Comparison of ENCODE assay signal across 12 cellular contexts in genomic region chr20:39117486-39117885, GRCh38.
A peak's percentile ranks its signal among the peaks of the same experiment; 100 is the strongest.
DNase-seq lines count a peak whose midpoint lies in the region; ATAC-seq and TF ChIP-seq lines count a peak whose summit lies in the region.
"Had no signal": no experiment of that assay in that cellular context is flagged by ENCODE, and none has a peak within 500 bp of the region (broad histone marks: within the 10 kb centered on the region; RNA-seq: fewer than 3 reads in every experiment).

No MANE protein-coding gene starts in this region.

- ATAC-seq in SK-N-SH treated with all-trans-retinoic acid at 6 μM for 48 hours (no peak), GM19452 (IDR thresholded peaks at IDR 0.05; ENCODE audit: unreplicated experiment) (no peak)
- ATAC-seq: left colon, WTC11 had no signal

- TF ChIP-seq CTCF in CD14-positive monocyte (IDR thresholded peaks at IDR 0.05): no peak

- peaks cover 5 to 10% (median 6%) of the 10 kb centered on the region in 3 donors for H3K27me3 Mint-ChIP-seq in CD14-positive monocyte (ENCODE audit: low read depth in 3 of 3)

- H3K36me3 Mint-ChIP-seq in CD14-positive monocyte: no peaks in the 10 kb centered on the region

- H3K9me3 Mint-ChIP-seq in CD14-positive monocyte: peaks cover 0 to 3% (median 0%) of the 10 kb centered on the region in 7 donors

- H3K4me3 Mint-ChIP-seq in CD14-positive monocyte: no peak overlapping the region
- H3K4me3 Mint-ChIP-seq: WTC11 had no signal

- intact Hi-C loops in CD14-positive monocyte (cut with micrococcal nuclease): no loop called here

- peak; percentile 16 for DNase-seq in DMS53 treated with DMSO at 0.1 percent for 48 hours (lab: John Stamatoyannopoulos, UW; ENCODE audit: unreplicated experiment)
- DNase-seq in LHCN-M2 (ENCODE audit: low read depth): peak; percentile 43
- DNase-seq in SW 1271 (lab: John Stamatoyannopoulos, UW): peak; percentile 99 to 100
- peak; percentile 5 for DNase-seq in glomerular endothelial cell (ENCODE audit: extremely low read depth, low read depth, low spot score)
- no peak for DNase-seq in CD14-positive monocyte (ENCODE audit: low spot score)
- no peak for DNase-seq in NCI-H1694 treated with DMSO at 0.1 percent for 48 hours (lab: John Stamatoyannopoulos, UW)
- DNase-seq: activated effector memory CD4-positive, alpha-beta T cell treated with Interleukin-2 at 50 U/mL for 16 hours; left colon; NCI-H526 had no signal

- no peak overlapping the region for H3K27ac Mint-ChIP-seq in CD14-positive monocyte
- H3K27ac Mint-ChIP-seq: WTC11 had no signal

- H3K4me1 Mint-ChIP-seq in CD14-positive monocyte: peaks cover 3% of the 10 kb centered on the region

TF ChIP-seq in SK-N-SH treated with all-trans-retinoic acid at 6 μM for 48 hours, 23 proteins besides CTCF, POLR2A, EP300 and RAD21:
- TF ChIP-seq TOX (CRISPR knock-in tag; IDR thresholded peaks at IDR 0.05; ENCODE audit: borderline replicate concordance) (no peak), ARNTL (CRISPR knock-in tag; IDR thresholded peaks at IDR 0.05; ENCODE audit: borderline replicate concordance, low read depth) (no peak), TSHZ2 (CRISPR knock-in tag; IDR thresholded peaks at IDR 0.05) (no peak)

Comparison
In these comparisons a context has a peak if more than half of its experiments do, and no peak if none do; other contexts are left out.
1. DNase-seq: peak in DMS53 treated with DMSO at 0.1 percent for 48 hours (single experiment), LHCN-M2 (single experiment), SW 1271 (2 of 2) and glomerular endothelial cell (single experiment); none in CD14-positive monocyte (single experiment) and NCI-H1694 treated with DMSO at 0.1 percent for 48 hours (single experiment).